ENCODE assay signal across 19 cellular contexts in the genomic region with DNA sequence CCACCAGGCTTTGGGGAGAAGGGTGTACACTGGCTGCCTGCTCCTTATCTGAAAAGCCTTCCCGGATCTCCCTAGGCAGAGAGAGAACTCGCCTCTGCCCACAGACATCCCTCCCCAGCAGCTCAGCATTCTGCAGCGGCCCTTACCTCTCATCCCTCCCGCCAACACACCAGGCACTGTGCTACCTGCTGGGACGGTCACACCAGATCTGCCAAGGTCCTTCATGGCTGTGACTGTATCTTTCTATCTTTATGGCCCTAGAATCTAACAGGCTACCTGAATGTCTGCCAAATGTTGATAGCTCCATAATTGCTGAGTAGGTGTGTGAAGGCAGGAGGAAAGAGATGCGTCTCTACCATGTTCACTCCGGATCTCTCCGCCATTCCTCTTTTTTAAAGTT. TPM values are rescaled to one million over a fixed set of nuclear protein-coding genes. Genes with fewer than 3 reads are reported as not detected.
"Had no signal": no experiment of that assay in that cellular context is flagged by ENCODE, and none has a peak within 500 bp of the region (broad histone marks: within the 10 kb centered on the region; RNA-seq: fewer than 3 reads in every experiment).

No MANE protein-coding gene starts in this region.

- H3K9me3 ChIP-seq: ascending aorta, breast epithelium, tibial nerve, vagina had no signal

- H3K36me3 ChIP-seq: ascending aorta, breast epithelium, tibial nerve, vagina had no signal

- H3K27me3 ChIP-seq: ascending aorta, breast epithelium, tibial nerve, vagina had no signal

- ATAC-seq: activated naive CD8-positive, alpha-beta T cell treated with anti-CD3 and anti-CD28 coated beads, Interleukin-2, amount 50 U/mL, for 24 hours; effector memory CD8-positive, alpha-beta T cell; left ventricle myocardium superior; naive thymus-derived CD8-positive, alpha-beta T cell had no signal

- DNase-seq: activated CD4-positive, alpha-beta T cell treated with anti-CD3 and anti-CD28 coated beads for 1 hour; activated CD4-positive, alpha-beta T cell treated with anti-CD3 and anti-CD28 coated beads, Interleukin-2, amount 50 U/mL, for 4 hours; activated naive CD4-positive, alpha-beta T cell treated with Interleukin-2 at 50 U/mL for 16 hours; activated naive CD8-positive, alpha-beta T cell treated with anti-CD3 and anti-CD28 coated beads, Interleukin-2, amount 50 U/mL, for 24 hours; activated T-cell treated with anti-CD3 and anti-CD28 coated beads for 4 hours; cerebellar nuclear complex; effector memory CD8-positive, alpha-beta T cell; foreskin melanocyte; left ventricle myocardium superior; naive thymus-derived CD8-positive, alpha-beta T cell; nucleus accumbens; stimulated activated CD4-positive, alpha-beta T cell treated with anti-CD3 and anti-CD28 coated beads, Interleukin-4, amount 100 ng/mL, for 24 hours; stimulated activated naive CD4-positive, alpha-beta T cell; substantia nigra had no signal

- H3K4me1 ChIP-seq: ascending aorta, breast epithelium had no signal

- H3K27ac ChIP-seq: ascending aorta, breast epithelium, epithelial cell of prostate, tibial nerve, vagina had no signal

- H3K4me3 ChIP-seq: ascending aorta, breast epithelium, tibial nerve, vagina had no signal

RNA-seq across cellular contexts. Expression of a gene that starts 7.9 kb away (rescaled TPM):
- total RNA-seq: vagina had no signal
